1 cellular context compared by ENCODE assay signal in genomic region chr6:109441069-109441816, GRCh38.
TF ChIP-seq lines count a peak whose summit lies in the region.

No MANE protein-coding gene starts in this region.

TF ChIP-seq in K562, 482 proteins besides CTCF, POLR2A, EP300 and RAD21 (continues in another document):
- TF ChIP-seq POU5F1 (IDR thresholded peaks at IDR 0.05; ENCODE audit: borderline replicate concordance, low read depth, low read length, partially characterized antibody) = no peak
- TF ChIP-seq CBX1 (IDR thresholded peaks at IDR 0.05; ENCODE audit: low read depth) = no peak
- no peak for TF ChIP-seq TCF7 (IDR thresholded peaks at IDR 0.05; ENCODE audit: borderline replicate concordance)
- TF ChIP-seq IFI16 (CRISPR knock-in tag; IDR thresholded peaks at IDR 0.05) = no peak
- no peak for TF ChIP-seq PTBP1 (IDR thresholded peaks at IDR 0.05; ENCODE audit: low read depth, low read length)
- TF ChIP-seq L3MBTL2 (IDR thresholded peaks at IDR 0.05) = peak; percentile 31; the same call in 1 of the 2 replicates
- TF ChIP-seq HDAC6 (IDR thresholded peaks at IDR 0.05; ENCODE audit: low read depth, low read length) = no peak
- no peak for TF ChIP-seq LEF1 (IDR thresholded peaks at IDR 0.05)
- no peak for TF ChIP-seq ARNT (IDR thresholded peaks at IDR 0.05)
- TF ChIP-seq NFE2 (IDR thresholded peaks at IDR 0.05; ENCODE audit: low read depth) = no peak
- TF ChIP-seq E2F6 (IDR thresholded peaks at IDR 0.05; ENCODE audit: borderline replicate concordance in 1 of 2, extremely low read depth in 1 of 2, insufficient read depth in 1 of 2, insufficient read length in 1 of 2, low read depth in 1 of 2, low read length in 1 of 2, poor library complexity in 1 of 2, severe bottlenecking in 1 of 2) = peak; percentile 24 to 67
- no peak for TF ChIP-seq MAFF (IDR thresholded peaks at IDR 0.05; ENCODE audit: low read length)
- peak in 1 of 2 experiments; percentile 6; a peak in 1 of 4 replicates for TF ChIP-seq MNT (conservative IDR thresholded peaks at IDR 0.05)
- 0 out of 2 replicates have a peak, but pooled peaks have one; percentile 28 for TF ChIP-seq ARID1B (IDR thresholded peaks at IDR 0.05)
- TF ChIP-seq ZNF280B (CRISPR knock-in tag; IDR thresholded peaks at IDR 0.05) = no peak
- TF ChIP-seq ZNF583 (CRISPR knock-in tag; IDR thresholded peaks at IDR 0.05) = no peak
- TF ChIP-seq MCM5 (IDR thresholded peaks at IDR 0.05; ENCODE audit: low read depth) = no peak
- no peak for TF ChIP-seq U2AF1 (optimal IDR thresholded peaks at IDR 0.05; ENCODE audit: low read depth, low read length)
- TF ChIP-seq ZNF695 (CRISPR knock-in tag; IDR thresholded peaks at IDR 0.05) = no peak
- TF ChIP-seq MAFK (IDR thresholded peaks at IDR 0.05; ENCODE audit: low read length) = no peak
- TF ChIP-seq HDAC1 (IDR thresholded peaks at IDR 0.05) = 0 out of 4 replicates have a peak, but pooled peaks of 1 of the 2 experiments have one; percentile 54
- no peak for TF ChIP-seq AFF1 (IDR thresholded peaks at IDR 0.05; ENCODE audit: low read depth in 1 of 2, partially characterized antibody in 2 of 2)
- TF ChIP-seq PRMT5 (CRISPR knock-in tag; IDR thresholded peaks at IDR 0.05) = no peak
- no peak for TF ChIP-seq ZNF707 (CRISPR knock-in tag; conservative IDR thresholded peaks at IDR 0.05)
- peak; percentile 72; the same call in 1 of the 2 replicates for TF ChIP-seq ZBTB49 (CRISPR knock-in tag; IDR thresholded peaks at IDR 0.05; ENCODE audit: borderline replicate concordance)
- no peak for TF ChIP-seq ZNF76 (CRISPR knock-in tag; IDR thresholded peaks at IDR 0.05; ENCODE audit: borderline replicate concordance)
- TF ChIP-seq ATF6 (CRISPR knock-in tag; IDR thresholded peaks at IDR 0.05) = peak; percentile 72; the same call in 1 of the 2 replicates
- TF ChIP-seq THRAP3 (IDR thresholded peaks at IDR 0.05; ENCODE audit: borderline replicate concordance) = no peak
- no peak for TF ChIP-seq BRCA1 (IDR thresholded peaks at IDR 0.05)
- no peak for TF ChIP-seq BRCA1 (CRISPR knock-in tag; IDR thresholded peaks at IDR 0.05)
- no peak for TF ChIP-seq XRCC3 (IDR thresholded peaks at IDR 0.05)
- no peak for TF ChIP-seq IRF9 (tag; IDR thresholded peaks at IDR 0.05)
- no peak for TF ChIP-seq ZNF143 (CRISPR knock-in tag; IDR thresholded peaks at IDR 0.05)
- TF ChIP-seq PCBP2 (IDR thresholded peaks at IDR 0.05; ENCODE audit: low read depth, low read length, poor library complexity, severe bottlenecking) = no peak
- TF ChIP-seq NFE2L1 (tag; IDR thresholded peaks at IDR 0.05; ENCODE audit: borderline replicate concordance, low read depth) = no peak
- TF ChIP-seq BRD9 (IDR thresholded peaks at IDR 0.05; ENCODE audit: low read depth, partially characterized antibody) = no peak
- no peak for TF ChIP-seq SREBF2 (CRISPR knock-in tag; IDR thresholded peaks at IDR 0.05)
- TF ChIP-seq E2F4 (CRISPR knock-in tag; IDR thresholded peaks at IDR 0.05; ENCODE audit: low read depth) = 0 out of 2 replicates have a peak, but pooled peaks have one; percentile 60
- TF ChIP-seq CCNT2 (IDR thresholded peaks at IDR 0.05; ENCODE audit: borderline replicate concordance, extremely low read depth, insufficient read length, low read depth, low read length) = no peak
- TF ChIP-seq ZNF830 (CRISPR knock-in tag; IDR thresholded peaks at IDR 0.05) = no peak
- no peak for TF ChIP-seq NCOA1 (IDR thresholded peaks at IDR 0.05; ENCODE audit: low read depth)
- no peak for TF ChIP-seq TEAD1 (CRISPR knock-in tag; IDR thresholded peaks at IDR 0.05)
- no peak for TF ChIP-seq NR0B1 (IDR thresholded peaks at IDR 0.05; ENCODE audit: partially characterized antibody)
- no peak for TF ChIP-seq ZNF217 (CRISPR knock-in tag; IDR thresholded peaks at IDR 0.05)
- no peak for TF ChIP-seq TEAD2 (tag; IDR thresholded peaks at IDR 0.05)
- TF ChIP-seq ZBTB9 (CRISPR knock-in tag; IDR thresholded peaks at IDR 0.05) = no peak
- no peak for TF ChIP-seq TCF7L2 (IDR thresholded peaks at IDR 0.05; ENCODE audit: low read depth, low read length)
- no peak for TF ChIP-seq FOXM1 (IDR thresholded peaks at IDR 0.05; ENCODE audit: low read depth)
- 0 out of 2 replicates have a peak, but pooled peaks have one; percentile 60 for TF ChIP-seq FOXM1 (CRISPR knock-in tag; IDR thresholded peaks at IDR 0.05; ENCODE audit: low read depth)
- TF ChIP-seq ZNF778 (CRISPR knock-in tag; IDR thresholded peaks at IDR 0.05) = no peak
- TF ChIP-seq GTF2A2 (tag; IDR thresholded peaks at IDR 0.05) = no peak
